In genomic region chr20:1184638-1185315, GRCh38 we compare ENCODE assay signal across 9 cellular contexts. TPM values are rescaled to one million over a fixed set of nuclear protein-coding genes. Genes with fewer than 3 reads are reported as not detected.
DNase-seq lines count a peak whose midpoint lies in the region; ATAC-seq and TF ChIP-seq lines count a peak whose summit lies in the region.
"Had no signal": no experiment of that assay in that cellular context is flagged by ENCODE, and none has a peak within 500 bp of the region (broad histone marks: within the 10 kb centered on the region; RNA-seq: fewer than 3 reads in every experiment).

TMEM74B (minus strand) TSS chr20:1184981; CDS start chr20:1183801, 1,180 bp downstream.

- no peaks in the 10 kb centered on the region for H3K4me1 ChIP-seq in upper lobe of right lung

- H3K27me3 ChIP-seq in upper lobe of right lung = no peaks in the 10 kb centered on the region

- peaks cover 24% of the 10 kb centered on the region for H3K27me3 Mint-ChIP-seq in activated naive CD4-positive, alpha-beta T cell treated with anti-CD3 and anti-CD28 coated beads for 36 hours (ENCODE audit: low read depth)

- DNase-seq in activated naive CD4-positive, alpha-beta T cell treated with anti-CD3 and anti-CD28 coated beads for 36 hours = no peak
- DNase-seq in activated naive CD4-positive, alpha-beta T cell (lab: John Stamatoyannopoulos, UW) = no peak
- DNase-seq in astrocyte of the cerebellum (ENCODE audit: low read depth) (no peak), left kidney (ENCODE audit: low read depth, low spot score) (peak; percentile 21), upper lobe of right lung (no peak), GM19238 (ENCODE audit: insufficient read length, low spot score) (no peak)
- DNase-seq in stimulated activated naive CD4-positive, alpha-beta T cell (lab: John Stamatoyannopoulos, UW) = no peak
- DNase-seq: T1000 had no signal

- TF ChIP-seq CTCF in astrocyte of the cerebellum (IDR thresholded peaks at IDR 0.05; ENCODE audit: low read depth, low read length, missing control alignments) (no peak), upper lobe of right lung (IDR thresholded peaks at IDR 0.05) (no peak)

- CTCF ChIA-PET in activated naive CD4-positive, alpha-beta T cell treated with anti-CD3 and anti-CD28 coated beads for 36 hours (lab: Charles Lee) = interaction anchor here (0.9 to 1.0 kb wide), 2 partner anchors 14 to 266 kb away, joined by 3 read pairs; no protein-coding TSS in a partner anchor

- H3K9me3 Mint-ChIP-seq in activated naive CD4-positive, alpha-beta T cell treated with anti-CD3 and anti-CD28 coated beads for 36 hours = no peaks in the 10 kb centered on the region

- peak within 1 kb of the TSS; percentile 27 for H3K4me3 ChIP-seq in astrocyte of the cerebellum (ENCODE audit: low read depth, low read length)
- H3K4me3 ChIP-seq in upper lobe of right lung = peak within 1 kb of the TSS; percentile 53

- H3K4me3 Mint-ChIP-seq in activated naive CD4-positive, alpha-beta T cell treated with anti-CD3 and anti-CD28 coated beads for 36 hours = peak within 1 kb of the TSS; percentile 63

- H3K36me3 Mint-ChIP-seq in activated naive CD4-positive, alpha-beta T cell treated with anti-CD3 and anti-CD28 coated beads for 36 hours (ENCODE audit: low read depth) = no peaks in the 10 kb centered on the region

- H3K4me1 Mint-ChIP-seq in activated naive CD4-positive, alpha-beta T cell treated with anti-CD3 and anti-CD28 coated beads for 36 hours (ENCODE audit: low read depth) = peaks cover 6% of the 10 kb centered on the region

- H3K9me3 ChIP-seq in upper lobe of right lung = no peaks in the 10 kb centered on the region

- intact Hi-C loops in activated naive CD4-positive, alpha-beta T cell treated with anti-CD3 and anti-CD28 coated beads for 36 hours (cut with micrococcal nuclease) = loop anchor here (1.0 to 10.0 kb wide), 3 partner anchors 28 to 368 kb away; no protein-coding TSS in a partner anchor
- intact Hi-C loops in upper lobe of right lung (cut with DNase I) = no loop called here

- ATAC-seq in upper lobe of right lung = peak; percentile 14
- ATAC-seq in GM18909 (IDR thresholded peaks at IDR 0.05; ENCODE audit: poor library complexity, unreplicated experiment) = no peak

- no peaks in the 10 kb centered on the region for H3K36me3 ChIP-seq in upper lobe of right lung

- no peak within 1 kb of the TSS for H3K27ac Mint-ChIP-seq in activated naive CD4-positive, alpha-beta T cell treated with anti-CD3 and anti-CD28 coated beads for 36 hours

- in situ Hi-C loops in astrocyte of the cerebellum (cut with HindIII; ENCODE audit: low sequenced_read_pairs) = no loop called here

- H3K27ac ChIP-seq in upper lobe of right lung = no peak within 1 kb of the TSS

RNA-seq across cellular contexts. Expression of gene TMEM74B, which starts in this region (rescaled TPM):
- total RNA-seq in activated naive CD4-positive, alpha-beta T cell treated with anti-CD3 and anti-CD28 coated beads for 36 hours = under 1 TPM in 1 of 2 experiments, not detected in 1; 0.17 TPM
- 6.1 TPM for total RNA-seq in upper lobe of right lung
